ENCODE assay signal across 8 cellular contexts in genomic region chr19:55643003-55643732, GRCh38. TPM values are rescaled to one million over a fixed set of nuclear protein-coding genes. Genes with fewer than 3 reads are reported as not detected.
DNase-seq lines count a peak whose midpoint lies in the region; ATAC-seq and TF ChIP-seq lines count a peak whose summit lies in the region.

ZNF581 (plus strand) TSS chr19:55643649; CDS start chr19:55644572, 923 bp downstream.

- H3K79me2 ChIP-seq in MM.1S (ENCODE audit: low read length) = peaks cover 28% of the 10 kb centered on the region

- H3K27ac Mint-ChIP-seq in activated naive CD8-positive, alpha-beta T cell treated with anti-CD3 and anti-CD28 coated beads, Interleukin-2, amount 10 ng/mL, durations not matched to agents 7 days and 5 days = peak within 1 kb of the TSS; percentile 99
- H3K27ac Mint-ChIP-seq in osteocyte (ENCODE audit: unreplicated experiment) = peak within 1 kb of the TSS; percentile 96

- peaks cover 32% of the 10 kb centered on the region for H3K4me1 Mint-ChIP-seq in activated naive CD8-positive, alpha-beta T cell treated with anti-CD3 and anti-CD28 coated beads, Interleukin-2, amount 10 ng/mL, durations not matched to agents 7 days and 5 days
- peaks cover 56% of the 10 kb centered on the region for H3K4me1 Mint-ChIP-seq in osteocyte (ENCODE audit: unreplicated experiment)

- peak within 1 kb of the TSS; percentile 97 for H3K4me3 Mint-ChIP-seq in activated naive CD8-positive, alpha-beta T cell treated with anti-CD3 and anti-CD28 coated beads, Interleukin-2, amount 10 ng/mL, durations not matched to agents 7 days and 5 days
- H3K4me3 Mint-ChIP-seq in osteocyte (ENCODE audit: unreplicated experiment) = peak within 1 kb of the TSS; percentile 93

- peak; percentile 61 for TF ChIP-seq POLR2A in GM19099 (IDR thresholded peaks at IDR 0.05; ENCODE audit: extremely low read depth, insufficient read length, low read depth)

- H4K20me1 ChIP-seq in MM.1S (ENCODE audit: insufficient read depth, low read length) = no peaks in the 10 kb centered on the region

- H3K36me3 Mint-ChIP-seq in activated naive CD8-positive, alpha-beta T cell treated with anti-CD3 and anti-CD28 coated beads, Interleukin-2, amount 10 ng/mL, durations not matched to agents 7 days and 5 days = peaks cover 8% of the 10 kb centered on the region
- H3K36me3 Mint-ChIP-seq in osteocyte (ENCODE audit: unreplicated experiment) = peaks cover 9% of the 10 kb centered on the region

- H3K27ac ChIP-seq in MM.1S (ENCODE audit: low read length) (peak within 1 kb of the TSS; percentile 46), tibial artery (peak within 1 kb of the TSS; percentile 92 to 95)

- no peaks in the 10 kb centered on the region for H3K9me2 ChIP-seq in MM.1S (replicated peaks; ENCODE audit: insufficient read depth, low read length)

- no peak for DNase-seq in AG09309 (ENCODE audit: low read depth)
- DNase-seq in MM.1S = peak; percentile 70
- DNase-seq in SW 1271 (lab: John Stamatoyannopoulos, UW) = peak; percentile 42 to 71
- peak; percentile 86 for DNase-seq in activated naive CD8-positive, alpha-beta T cell treated with anti-CD3 and anti-CD28 coated beads, Interleukin-2, amount 10 ng/mL, durations not matched to agents 7 days and 5 days
- peak; percentile 84 for DNase-seq in Right ventricle myocardium inferior (ENCODE audit: missing footprints)
- DNase-seq in osteocyte (ENCODE audit: extremely low spot score, unreplicated experiment) = peak; percentile 90
- peak; percentile 75 to 86 for DNase-seq in tibial artery

- peak; percentile 46 for ATAC-seq in activated naive CD8-positive, alpha-beta T cell treated with anti-CD3 and anti-CD28 coated beads, Interleukin-2, amount 10 ng/mL, durations not matched to agents 7 days and 5 days (ENCODE audit: low read depth)
- peak; percentile 45 for ATAC-seq in Right ventricle myocardium inferior

- H3K4me2 ChIP-seq in MM.1S (ENCODE audit: low read depth, low read length) = peak within 1 kb of the TSS; percentile 97

- H3K4me1 ChIP-seq in MM.1S (ENCODE audit: low read length) (peaks cover 28% of the 10 kb centered on the region), tibial artery (peaks cover 0 to 77% (median 55%) of the 10 kb centered on the region in 4 donors)

- H3K36me3 ChIP-seq in MM.1S (replicated peaks; ENCODE audit: insufficient read depth, low read length) (no peaks in the 10 kb centered on the region), tibial artery (peaks cover 0 to 18% (median 10%) of the 10 kb centered on the region in 3 donors)

- H3K9me3 Mint-ChIP-seq in activated naive CD8-positive, alpha-beta T cell treated with anti-CD3 and anti-CD28 coated beads, Interleukin-2, amount 10 ng/mL, durations not matched to agents 7 days and 5 days = no peaks in the 10 kb centered on the region
- H3K9me3 Mint-ChIP-seq in osteocyte (ENCODE audit: unreplicated experiment) = no peaks in the 10 kb centered on the region

- H3F3A ChIP-seq in MM.1S (ENCODE audit: insufficient read depth, low read length) = peaks cover 30% of the 10 kb centered on the region

- H3K4me3 ChIP-seq in AG09309 (ENCODE audit: control insufficient read depth, low read depth, low read length) = peak within 1 kb of the TSS; percentile 78
- peak within 1 kb of the TSS; percentile 90 for H3K4me3 ChIP-seq in MM.1S (ENCODE audit: low read length)
- peak within 1 kb of the TSS; percentile 86 to 92 for H3K4me3 ChIP-seq in tibial artery

- H2AFZ ChIP-seq in MM.1S (ENCODE audit: low read length) = peak within 1 kb of the TSS; percentile 41

- POLR2A ChIA-PET in activated naive CD8-positive, alpha-beta T cell treated with anti-CD3 and anti-CD28 coated beads, Interleukin-2, amount 10 ng/mL, durations not matched to agents 7 days and 5 days (lab: Charles Lee) = interaction anchor here (0.8 to 2.5 kb wide), 6 partner anchors 9 to 259 kb away, joined by 4 to 20 read pairs (median 8); partner anchors contain the start of genes FIZ1, TMEM238, U2AF2 and ZNF524

- intact Hi-C loops in Right ventricle myocardium inferior (cut with DNase I) = no loop called here
- intact Hi-C loops in tibial artery (cut with DNase I; ENCODE audit: low total_unique reads) = no loop called here

- no peaks in the 10 kb centered on the region for H3K27me3 Mint-ChIP-seq in activated naive CD8-positive, alpha-beta T cell treated with anti-CD3 and anti-CD28 coated beads, Interleukin-2, amount 10 ng/mL, durations not matched to agents 7 days and 5 days
- H3K27me3 Mint-ChIP-seq in osteocyte (ENCODE audit: unreplicated experiment) = no peaks in the 10 kb centered on the region

- TF ChIP-seq CTCF in AG09309 (IDR thresholded peaks at IDR 0.05; ENCODE audit: control insufficient read depth, insufficient read depth, low read depth, low read length, missing control alignments) (no peak), MM.1S (IDR thresholded peaks at IDR 0.05; ENCODE audit: low read length) (no peak), osteocyte (IDR thresholded peaks at IDR 0.05) (no peak), tibial artery (IDR thresholded peaks at IDR 0.05) (no peak)

- H3K9me3 ChIP-seq in MM.1S (replicated peaks; ENCODE audit: insufficient read depth, low read length) (no peaks in the 10 kb centered on the region), tibial artery (no peaks in the 10 kb centered on the region)

- H3K27me3 ChIP-seq in MM.1S (replicated peaks; ENCODE audit: insufficient read depth, low read length) (no peaks in the 10 kb centered on the region), tibial artery (no peaks in the 10 kb centered on the region)

- H3K9ac ChIP-seq in MM.1S (ENCODE audit: low read length) = peak within 1 kb of the TSS; percentile 75

RNA-seq across cellular contexts. Expression of gene ZNF581, which starts in this region (rescaled TPM):
- 10 to 100 TPM; 28.6 to 31.7 TPM for total RNA-seq in activated naive CD8-positive, alpha-beta T cell treated with anti-CD3 and anti-CD28 coated beads, Interleukin-2, amount 10 ng/mL, durations not matched to agents 7 days and 5 days
- total RNA-seq in Right ventricle myocardium inferior (7.4 TPM), osteocyte (29.6 and 33.8 TPM in 2 replicates)
